Comparison of ENCODE assay signal across 28 cellular contexts in genomic region chr16:1975432-1976215, GRCh38. TPM values are rescaled to one million over a fixed set of nuclear protein-coding genes. Genes with fewer than 3 reads are reported as not detected.
"Had no signal": no experiment of that assay in that cellular context is flagged by ENCODE, and none has a peak within 500 bp of the region (broad histone marks: within the 10 kb centered on the region; RNA-seq: fewer than 3 reads in every experiment).

No MANE protein-coding gene starts in this region.

- H3K9me3 ChIP-seq: breast epithelium, esophagus muscularis mucosa, heart right ventricle, left lung, spleen, tibial nerve had no signal

- H3K9me3 Mint-ChIP-seq: activated CD4-positive, alpha-beta memory T cell treated with anti-CD3 and anti-CD28 coated beads, Interleukin-2, amount 10 ng/mL, durations not matched to agents 7 days and 5 days; activated CD4-positive, alpha-beta T cell treated with anti-CD3 and anti-CD28 coated beads, Interleukin-2, amount 10 ng/mL, durations not matched to agents 7 days and 5 days; activated naive CD4-positive, alpha-beta T cell treated with anti-CD3 and anti-CD28 coated beads, Interleukin-2, amount 50 U/mL, for 72 hours; dendritic cell treated with granulocyte-macrophage colony-stimulating factor and Interleukin-4, amounts not matched to agents 40 ng/mL and 50 ng/mL, for 4 days; nephron progenitor cell had no signal

- H3K4me3 ChIP-seq: breast epithelium, esophagus muscularis mucosa, heart right ventricle, left lung, lung, spleen, tibial nerve had no signal

- H3K4me3 Mint-ChIP-seq: activated CD4-positive, alpha-beta T cell treated with anti-CD3 and anti-CD28 coated beads, Interleukin-2, amount 10 ng/mL, durations not matched to agents 7 days and 5 days; dendritic cell treated with granulocyte-macrophage colony-stimulating factor and Interleukin-4, amounts not matched to agents 40 ng/mL and 50 ng/mL, for 4 days; nephron progenitor cell; T-helper 17 cell had no signal

- H3K27ac Mint-ChIP-seq: activated CD4-positive, alpha-beta memory T cell treated with anti-CD3 and anti-CD28 coated beads, Interleukin-2, amount 10 ng/mL, durations not matched to agents 7 days and 5 days; activated CD4-positive, alpha-beta T cell treated with anti-CD3 and anti-CD28 coated beads, Interleukin-2, amount 10 ng/mL, durations not matched to agents 7 days and 5 days; dendritic cell treated with granulocyte-macrophage colony-stimulating factor and Interleukin-4, amounts not matched to agents 40 ng/mL and 50 ng/mL, for 4 days; nephron progenitor cell; T-helper 17 cell had no signal

- ATAC-seq: activated CD4-positive, CD25-positive, alpha-beta regulatory T cell treated with anti-CD3 and anti-CD28 coated beads, Interleukin-2, amount 50 U/mL, for 24 hours; activated naive CD4-positive, alpha-beta T cell treated with anti-CD3 and anti-CD28 coated beads, Interleukin-2, amount 50 U/mL, for 72 hours; foreskin keratinocyte; heart right ventricle; left lung; right cardiac atrium; T-helper 17 cell had no signal

- H3K27ac ChIP-seq: breast epithelium, esophagus muscularis mucosa, foreskin keratinocyte, heart right ventricle, left lung, spleen, tibial nerve, WERI-Rb-1 had no signal

- DNase-seq: activated CD4-positive, alpha-beta memory T cell treated with anti-CD3 and anti-CD28 coated beads, Interleukin-2, amount 10 ng/mL, durations not matched to agents 7 days and 5 days; activated CD4-positive, alpha-beta T cell treated with anti-CD3 and anti-CD28 coated beads, Interleukin-2, amount 10 ng/mL, durations not matched to agents 7 days and 5 days; activated CD8-positive, alpha-beta memory T cell treated with anti-CD3 and anti-CD28 coated beads, Interleukin-2, amount 50 U/mL, for 48 hours; activated naive CD4-positive, alpha-beta T cell; activated T-cell treated with anti-CD3 and anti-CD28 coated beads, Interleukin-2, amount 50 U/mL, for 48 hours; central memory CD4-positive, alpha-beta T cell; foreskin keratinocyte; heart right ventricle; nephron progenitor cell; occipital lobe; spleen; stimulated activated naive CD4-positive, alpha-beta T cell treated with Interleukin-2 at 50 U/mL for 16 hours; T-helper 17 cell; T1000; WERI-Rb-1 had no signal

- H3K4me1 ChIP-seq: foreskin keratinocyte had no signal

RNA-seq across cellular contexts. Expression of gene NOXO1, which starts 5.6 kb away (rescaled TPM):
- total RNA-seq: activated naive CD4-positive, alpha-beta T cell treated with anti-CD3 and anti-CD28 coated beads, Interleukin-2, amount 50 U/mL, for 72 hours; heart right ventricle; mesenteric fat pad; right cardiac atrium had no signal

RNA-seq across cellular contexts. Expression of gene RNF151, which starts 9.0 kb away (rescaled TPM):
- total RNA-seq: activated CD4-positive, alpha-beta memory T cell treated with anti-CD3 and anti-CD28 coated beads, Interleukin-2, amount 10 ng/mL, durations not matched to agents 7 days and 5 days; activated CD4-positive, alpha-beta T cell treated with anti-CD3 and anti-CD28 coated beads, Interleukin-2, amount 10 ng/mL, durations not matched to agents 7 days and 5 days; esophagus muscularis mucosa; foreskin keratinocyte; heart right ventricle; left lung; lung; mesenteric fat pad; mucosa of gallbladder; occipital lobe; right cardiac atrium; spleen; T-helper 17 cell; temporal lobe; tibial nerve; ureter had no signal
- polyA plus RNA-seq: foreskin keratinocyte, heart right ventricle, right cardiac atrium had no signal
